In the genomic region with DNA sequence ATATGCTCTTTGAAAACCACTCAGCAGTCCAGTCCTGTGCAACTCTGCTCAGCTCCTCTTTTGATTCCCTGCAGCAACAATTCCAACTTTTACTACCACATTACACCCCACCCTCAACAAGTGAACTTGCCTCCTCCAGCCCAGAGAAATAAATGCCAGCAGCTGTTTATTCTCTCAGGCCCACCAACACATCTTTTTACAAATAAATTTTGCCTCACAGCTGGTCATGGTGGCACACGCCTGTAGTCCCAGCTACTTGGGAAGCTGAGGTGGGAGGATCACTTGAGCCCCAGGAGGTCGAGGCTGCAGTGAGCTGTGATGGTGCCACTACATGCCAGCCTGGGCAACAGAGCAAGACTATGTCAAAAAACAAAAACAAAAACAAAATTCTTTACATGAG, we compare ENCODE assay signal across 29 cellular contexts. TPM values are rescaled to one million over a fixed set of nuclear protein-coding genes. Genes with fewer than 3 reads are reported as not detected.
DNase-seq lines count a peak whose midpoint lies in the region; ATAC-seq, FAIRE-seq and TF ChIP-seq lines count a peak whose summit lies in the region.
"Had no signal": no experiment of that assay in that cellular context is flagged by ENCODE, and none has a peak within 500 bp of the region (broad histone marks: within the 10 kb centered on the region; RNA-seq: fewer than 3 reads in every experiment).

No MANE protein-coding gene starts in this region.

- H2AFZ ChIP-seq in HepG2 (ENCODE audit: low read length): no peak overlapping the region
- H2AFZ ChIP-seq: neural progenitor cell, parathyroid adenoma had no signal

- H3K27ac ChIP-seq in HepG2 (ENCODE audit: extremely low read length, insufficient read depth, low read length): no peak overlapping the region
- no peak overlapping the region for H3K27ac ChIP-seq in right lobe of liver
- no peak overlapping the region for H3K27ac ChIP-seq in naive thymus-derived CD4-positive, alpha-beta T cell (ENCODE audit: low read depth, low read length)
- H3K27ac ChIP-seq: adrenal gland, body of pancreas, gastrocnemius medialis, neural progenitor cell, parathyroid adenoma, SK-N-MC, stomach had no signal

- H3K27me3 Mint-ChIP-seq in chondrocyte (ENCODE audit: low read depth): no peaks in the 10 kb centered on the region
- no peaks in the 10 kb centered on the region for H3K27me3 Mint-ChIP-seq in naive thymus-derived CD4-positive, alpha-beta T cell

- H3K36me3 ChIP-seq in HepG2 (replicated peaks in 1 of 2; ENCODE audit: control insufficient read depth in 1 of 2, insufficient read depth in 2 of 2, low read length in 2 of 2) (peaks cover 24 to 49% of the 10 kb centered on the region in 2 experiments), right lobe of liver (no peaks in the 10 kb centered on the region), H7 (replicated peaks; ENCODE audit: control insufficient read depth, insufficient read depth, low read length) (peaks cover 1% of the 10 kb centered on the region)
- peaks cover 0 to 33% (median 10%) of the 10 kb centered on the region in 3 experiments for H3K36me3 ChIP-seq in naive thymus-derived CD4-positive, alpha-beta T cell (ENCODE audit: control insufficient read depth in 2 of 3, insufficient read depth in 3 of 3, low read length in 3 of 3)

- CTCF ChIA-PET in HepG2 (lab: Yijun Ruan, JAX; ENCODE audit: low intra/inter-chr PET ratio, low total read pairs): no interaction called here
- CTCF ChIA-PET in naive thymus-derived CD4-positive, alpha-beta T cell (lab: Charles Lee): no interaction called here

- H3K9ac ChIP-seq in HepG2 (ENCODE audit: insufficient read depth, low read depth, low read length): no peak overlapping the region
- H3K9ac ChIP-seq: neural progenitor cell, parathyroid adenoma had no signal

- peaks cover 16% of the 10 kb centered on the region for H3K36me3 Mint-ChIP-seq in chondrocyte (ENCODE audit: low read depth)
- H3K36me3 Mint-ChIP-seq in naive thymus-derived CD4-positive, alpha-beta T cell: peaks cover 4 to 37% (median 26%) of the 10 kb centered on the region in 5 donors

- H3K9me3 Mint-ChIP-seq in chondrocyte (ENCODE audit: low read depth): no peaks in the 10 kb centered on the region
- H3K9me3 Mint-ChIP-seq in naive thymus-derived CD4-positive, alpha-beta T cell: no peaks in the 10 kb centered on the region
- H3K9me3 Mint-ChIP-seq: neural progenitor cell; T-helper 1 cell treated with Interleukin-12 subunit alpha and Interleukin-12 subunit beta and Interleukin-4 antibody, amounts not matched to agents 30 μg/mL and 1 μg/mL, for 36 hours had no signal

- DNase-seq in HepG2 (ENCODE audit: low spot score): no peak
- no peak for DNase-seq in right lobe of liver
- DNase-seq in chondrocyte (ENCODE audit: low spot score): peak; percentile 21
- DNase-seq in naive thymus-derived CD4-positive, alpha-beta T cell: no peak
- no peak for DNase-seq in germinal center (ENCODE audit: low spot score)
- no peak for DNase-seq in KBM-7
- DNase-seq in H7: no peak
- no peak for DNase-seq in NCI-H128 (lab: John Stamatoyannopoulos, UW; ENCODE audit: unreplicated experiment)
- DNase-seq: activated gamma-delta T cell treated with Interleukin-2 at 50 U/mL for 16 hours; activated T-cell treated with anti-CD3 and anti-CD28 coated beads, Interleukin-2, amount 50 U/mL, for 1 hour; body of pancreas; gastrocnemius medialis; HCEC 1CT; NCI-H1436; NCI-H2081 treated with DMSO at 0.1 percent for 48 hours; NCI-H226; NCI-H526 treated with DMSO at 0.1 percent for 48 hours; PC-3; stimulated activated CD4-positive, alpha-beta T cell treated with anti-CD3 and anti-CD28 coated beads, Interleukin-2, amount 100 ng/mL, for 24 hours; stomach had no signal

- POLR2A ChIA-PET in HepG2 (lab: Yijun Ruan, JAX): interaction anchor here (1.8 kb wide), 1 partner anchor 10 kb away, joined by 3 read pairs; no protein-coding TSS in a partner anchor
- POLR2A ChIA-PET in naive thymus-derived CD4-positive, alpha-beta T cell (lab: Charles Lee): interaction anchor here (1.2 kb wide), 1 partner anchor 10 kb away, joined by 4 read pairs; the partner anchor contains the start of gene SNX6

- H3K4me3 Mint-ChIP-seq in chondrocyte (ENCODE audit: unreplicated experiment): no peak overlapping the region
- peak overlapping the region in 1 of 10 donors; percentile 10 for H3K4me3 Mint-ChIP-seq in naive thymus-derived CD4-positive, alpha-beta T cell
- H3K4me3 Mint-ChIP-seq: neural progenitor cell; T-helper 1 cell treated with Interleukin-12 subunit alpha and Interleukin-12 subunit beta and Interleukin-4 antibody, amounts not matched to agents 30 μg/mL and 1 μg/mL, for 36 hours had no signal

- peaks cover 5% of the 10 kb centered on the region for H3K79me2 ChIP-seq in HepG2 (ENCODE audit: insufficient read depth, low read length)

- H3K27me3 ChIP-seq in HepG2 (ENCODE audit: control insufficient read depth in 1 of 2, insufficient read depth in 2 of 2, low read length in 2 of 2) (no peaks in the 10 kb centered on the region), right lobe of liver (no peaks in the 10 kb centered on the region), H7 (ENCODE audit: control insufficient read depth, insufficient read depth, low read length) (no peaks in the 10 kb centered on the region)
- H3K27me3 ChIP-seq in naive thymus-derived CD4-positive, alpha-beta T cell (ENCODE audit: control insufficient read depth in 2 of 2, insufficient read depth in 2 of 2, low read length in 2 of 2): no peaks in the 10 kb centered on the region
- H3K27me3 ChIP-seq: adrenal gland, body of pancreas, gastrocnemius medialis, neural progenitor cell, stomach had no signal

- no TSS peak for BruUV-seq in HepG2 (replicated peaks; lab: Mats Ljungman, UMichigan)

- no peak overlapping the region for H3K27ac Mint-ChIP-seq in chondrocyte (ENCODE audit: unreplicated experiment)
- H3K27ac Mint-ChIP-seq in naive thymus-derived CD4-positive, alpha-beta T cell: peak overlapping the region in 6 of 9 donors; percentile 10 to 84 (median 68)
- H3K27ac Mint-ChIP-seq: neural progenitor cell had no signal

- TF ChIP-seq EP300 in HepG2 (IDR thresholded peaks at IDR 0.05; ENCODE audit: low read depth in 2 of 2, low read length in 2 of 2) (no peak), HepG2 (CRISPR knock-in tag; IDR thresholded peaks at IDR 0.05; ENCODE audit: borderline replicate concordance) (no peak)

- no peaks in the 10 kb centered on the region for H4K20me1 ChIP-seq in HepG2 (ENCODE audit: insufficient read depth, low read length)

- no peak for TF ChIP-seq RAD21 in HepG2 (CRISPR knock-in tag; IDR thresholded peaks at IDR 0.05)

- TF ChIP-seq CTCF in HepG2 (CRISPR knock-in tag; IDR thresholded peaks at IDR 0.05): no peak
- no peak for TF ChIP-seq CTCF in right lobe of liver (IDR thresholded peaks at IDR 0.05)
- TF ChIP-seq CTCF in chondrocyte (IDR thresholded peaks at IDR 0.05): no peak

- WGBS in HepG2 (ENCODE audit: low lambda C conversion rate): 99% methylated on average over 2 of the region's 2 CpGs
- WGBS in right lobe of liver (ENCODE audit: insufficient coverage, low coverage, low lambda C conversion rate, missing lambda C conversion rate): 100% methylated on average over 2 of the region's 2 CpGs

- intact Hi-C loops in HepG2 (cut with micrococcal nuclease; ENCODE audit: unreplicated experiment): loop anchor here (10.0 kb wide), 1 partner anchor 55 kb away; no protein-coding TSS in a partner anchor
- intact Hi-C loops in right lobe of liver (cut with DNase I): no loop called here
- intact Hi-C loops in naive thymus-derived CD4-positive, alpha-beta T cell (cut with micrococcal nuclease): no loop called here

- TF ChIP-seq POLR2A in HepG2 (IDR thresholded peaks at IDR 0.05; ENCODE audit: insufficient read depth in 1 of 2, low read depth in 2 of 2, low read length in 2 of 2) (no peak), right lobe of liver (IDR thresholded peaks at IDR 0.05) (no peak)

- peaks cover 30% of the 10 kb centered on the region for H3K4me1 Mint-ChIP-seq in chondrocyte (ENCODE audit: low read depth)
- H3K4me1 Mint-ChIP-seq in naive thymus-derived CD4-positive, alpha-beta T cell: peaks cover 26 to 67% (median 60%) of the 10 kb centered on the region in 7 donors
- H3K4me1 Mint-ChIP-seq: neural progenitor cell had no signal

- in situ Hi-C loops in HepG2 (cut with HindIII; ENCODE audit: extremely low pct_ligation_motif_present, low pct_unique_long_range_greater_than_20kb): no loop called here
- in situ Hi-C loops in KBM-7 (cut with MboI; ENCODE audit: low pct_unique_long_range_greater_than_20kb, low sequenced_read_pairs): no loop called here

- FAIRE-seq in HepG2 (lab: Jason Lieb, UNC): no peak
- FAIRE-seq: GM12891, TTC549 had no signal

- no peak overlapping the region for H3K4me2 ChIP-seq in HepG2 (ENCODE audit: low read depth, low read length)
- H3K4me2 ChIP-seq: neural progenitor cell had no signal

- H3K4me3 ChIP-seq in HepG2 (replicated peaks in 1 of 3; ENCODE audit: insufficient read depth in 1 of 3, low read depth in 2 of 3, low read length in 3 of 3): no peak overlapping the region
- H3K4me3 ChIP-seq in right lobe of liver: no peak overlapping the region
- no peak overlapping the region for H3K4me3 ChIP-seq in naive thymus-derived CD4-positive, alpha-beta T cell (ENCODE audit: low read length)
- H3K4me3 ChIP-seq in H7 (ENCODE audit: insufficient read depth, low read depth, low read length): no peak overlapping the region
- H3K4me3 ChIP-seq: adrenal gland, body of pancreas, gastrocnemius medialis, lung, neural progenitor cell, SK-N-MC, stomach had no signal

- H3K4me1 ChIP-seq in HepG2 (ENCODE audit: insufficient read depth, low read length): no peaks in the 10 kb centered on the region
- H3K4me1 ChIP-seq in right lobe of liver: peaks cover 0 to 3% (median 0%) of the 10 kb centered on the region in 4 donors
- peaks cover 2 to 7% of the 10 kb centered on the region in 2 donors for H3K4me1 ChIP-seq in naive thymus-derived CD4-positive, alpha-beta T cell (ENCODE audit: control insufficient read depth in 2 of 2, insufficient read depth in 2 of 2, low read length in 2 of 2)
- H3K4me1 ChIP-seq: body of pancreas, gastrocnemius medialis, neural progenitor cell had no signal

- H3K9me3 ChIP-seq in HepG2 (ENCODE audit: low read length) (no peaks in the 10 kb centered on the region), right lobe of liver (no peaks in the 10 kb centered on the region)
- H3K9me3 ChIP-seq in naive thymus-derived CD4-positive, alpha-beta T cell (ENCODE audit: control insufficient read depth in 2 of 3, low read length in 3 of 3): no peaks in the 10 kb centered on the region
- H3K9me3 ChIP-seq: adrenal gland, body of pancreas, gastrocnemius medialis, stomach had no signal

- ATAC-seq in HepG2 (no peak), right lobe of liver (no peak)
- ATAC-seq in naive thymus-derived CD4-positive, alpha-beta T cell: no peak
- ATAC-seq: activated CD4-positive, CD25-positive, alpha-beta regulatory T cell treated with anti-CD3 and anti-CD28 coated beads, Interleukin-2, amount 50 U/mL, for 24 hours; body of pancreas; gastrocnemius medialis; PC-3 had no signal

RNA-seq across cellular contexts. Expression of gene SNX6, which starts 9.8 kb away (rescaled TPM):
- 169 and 318 TPM in 2 replicates for total RNA-seq in HepG2 (2016; rRNA removed; fragmentation: Illumina TruSeq; extraction: Trizol)
- total RNA-seq in HepG2 (2016; cell fraction: cytosol; rRNA removed; fragmentation: Illumina TruSeq; extraction: Trizol; ENCODE audit: low read depth): 67.9 and 79.2 TPM in 2 replicates
- 184 and 327 TPM in 2 replicates for total RNA-seq in HepG2 (2016; cell fraction: insoluble cytoplasmic fraction; rRNA removed; fragmentation: Illumina TruSeq; extraction: Trizol)
- total RNA-seq in HepG2 (2016; cell fraction: membrane; rRNA removed; fragmentation: Illumina TruSeq; extraction: Trizol): 78.6 and 93.2 TPM in 2 replicates
- 97.5 and 107 TPM in 2 replicates for total RNA-seq in HepG2 (2016; cell fraction: nucleus; rRNA removed; fragmentation: Illumina TruSeq; extraction: Trizol)
- 62.9 and 92.3 TPM in 2 replicates for polyA plus RNA-seq in HepG2 (2011; rRNA removed)
- polyA plus RNA-seq in HepG2 (2011; cell fraction: cytosol; rRNA removed): 74.8 and 134 TPM in 2 replicates
- polyA plus RNA-seq in HepG2 (2011; cell fraction: nucleus; rRNA removed): 34.5 and 35.1 TPM in 2 replicates
- 116 and 119 TPM in 2 replicates for polyA plus RNA-seq in HepG2 (2012)
- polyA plus RNA-seq in HepG2 (2016; cell fraction: cytosol; fragmentation: Illumina TruSeq; extraction: Trizol; ENCODE audit: low read depth): 18.7 and 19.1 TPM in 2 replicates
- 235 and 273 TPM in 2 replicates for polyA plus RNA-seq in HepG2 (2016; cell fraction: insoluble cytoplasmic fraction; fragmentation: Illumina TruSeq; extraction: Trizol; ENCODE audit: low read depth)
- polyA plus RNA-seq in HepG2 (2016; cell fraction: membrane; fragmentation: Illumina TruSeq; extraction: Trizol; ENCODE audit: low read depth): 37.8 and 44.2 TPM in 2 replicates
- 96.4 and 106 TPM in 2 replicates for polyA plus RNA-seq in HepG2 (2016; cell fraction: nucleus; fragmentation: Illumina TruSeq; extraction: Trizol; ENCODE audit: insufficient read depth, low read depth)
- polyA minus RNA-seq in HepG2 (2011; rRNA and poly(A)+ RNA removed; ENCODE audit: low replicate concordance): 13.3 and 24.5 TPM in 2 replicates
- 61.6 and 73.7 TPM in 2 replicates for polyA minus RNA-seq in HepG2 (2011; cell fraction: cytosol; rRNA and poly(A)+ RNA removed)
- 120 TPM in 2 replicates for polyA minus RNA-seq in HepG2 (2011; cell fraction: nucleus; rRNA and poly(A)+ RNA removed)
- total RNA-seq in right lobe of liver: 10 to 100 TPM; 16.4 to 49.7 (median 31.5) TPM
- total RNA-seq in chondrocyte: 72.6 to 93.5 TPM (median 91.7 TPM) in 3 replicates
- 10 to 100 TPM; 56.6 to 78.9 (median 59.7) TPM for total RNA-seq in naive thymus-derived CD4-positive, alpha-beta T cell
- 100 to 1,000 TPM in 1 of 2 donors, 10 to 100 TPM in 1; 99.4 to 114 TPM for polyA plus RNA-seq in naive thymus-derived CD4-positive, alpha-beta T cell
- total RNA-seq in H7 (2014; rRNA removed; shearing (Covaris generic)): 75.2 and 94.9 TPM in 2 replicates
